ENCODE assay signal across 1 cellular context in genomic region chr3:45988100-45988761, GRCh38.
TF ChIP-seq lines count a peak whose summit lies in the region.

No MANE protein-coding gene starts in this region.

TF ChIP-seq in endothelial cell of umbilical vein, 7 proteins besides CTCF, POLR2A, EP300 and RAD21:
- TF ChIP-seq MAX (IDR thresholded peaks at IDR 0.05; ENCODE audit: insufficient read depth, insufficient read length) (no peak), MYC (IDR thresholded peaks at IDR 0.05; ENCODE audit: low read depth, low read length) (no peak)
TF ChIP-seq in endothelial cell of umbilical vein: peak in this region for 0.
